ENCODE assay signal across 25 cellular contexts in the genomic region with DNA sequence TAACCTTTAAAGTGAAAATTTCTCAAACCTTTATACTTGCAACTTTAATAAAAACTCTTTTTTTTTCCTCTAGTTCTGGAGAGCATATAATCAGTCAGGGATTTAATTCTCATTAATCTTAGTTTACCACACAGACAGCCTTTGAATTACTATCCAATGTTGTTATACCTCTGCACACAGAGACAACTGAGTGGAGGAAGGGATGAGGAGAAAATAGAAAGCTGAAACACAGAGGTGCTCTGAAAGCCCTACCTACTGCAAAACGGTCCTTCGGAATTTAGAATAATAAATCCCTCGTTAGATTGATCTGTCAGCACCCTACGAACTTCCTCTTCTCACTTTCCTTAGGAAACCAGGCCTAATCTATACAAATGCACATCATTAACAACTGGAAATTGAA.
"Had no signal": no experiment of that assay in that cellular context is flagged by ENCODE, and none has a peak within 500 bp of the region (broad histone marks: within the 10 kb centered on the region; RNA-seq: fewer than 3 reads in every experiment).

No MANE protein-coding gene starts in this region.

- H3K79me2 ChIP-seq: parathyroid adenoma had no signal

- H3K27me3 Mint-ChIP-seq: type B pancreatic cell had no signal

- H3K4me1 ChIP-seq: left lung, parathyroid adenoma, right lobe of liver, spleen had no signal

- H3K27ac Mint-ChIP-seq: activated CD4-positive, alpha-beta memory T cell treated with anti-CD3 and anti-CD28 coated beads, Interleukin-2, amount 10 ng/mL, durations not matched to agents 7 days and 5 days; activated CD4-positive, alpha-beta T cell treated with anti-CD3 and anti-CD28 coated beads, Interleukin-2, amount 10 ng/mL, durations not matched to agents 24 days and 14 days; activated naive CD8-positive, alpha-beta T cell treated with anti-CD3 and anti-CD28 coated beads, Interleukin-2, amount 50 U/mL, for 24 hours; dendritic cell treated with granulocyte-macrophage colony-stimulating factor and Interleukin-4, amounts not matched to agents 40 ng/mL and 50 ng/mL, for 4 days; T-helper 17 cell; type B pancreatic cell had no signal

- H3K9me3 ChIP-seq: left lung, right lobe of liver, spleen, thoracic aorta had no signal

- FAIRE-seq: kidney had no signal

- H3K4me3 ChIP-seq: left lung, right lobe of liver, spleen, thoracic aorta had no signal

- H3K9ac ChIP-seq: parathyroid adenoma had no signal

- H3K4me3 Mint-ChIP-seq: activated CD4-positive, alpha-beta memory T cell treated with anti-CD3 and anti-CD28 coated beads, Interleukin-2, amount 10 ng/mL, durations not matched to agents 7 days and 5 days; activated CD4-positive, alpha-beta T cell treated with anti-CD3 and anti-CD28 coated beads, Interleukin-2, amount 10 ng/mL, durations not matched to agents 24 days and 14 days; activated naive CD8-positive, alpha-beta T cell treated with anti-CD3 and anti-CD28 coated beads, Interleukin-2, amount 50 U/mL, for 24 hours; dendritic cell treated with granulocyte-macrophage colony-stimulating factor and Interleukin-4, amounts not matched to agents 40 ng/mL and 50 ng/mL, for 4 days; T-helper 17 cell; type B pancreatic cell had no signal

- H3K4me1 Mint-ChIP-seq: activated CD4-positive, alpha-beta memory T cell treated with anti-CD3 and anti-CD28 coated beads, Interleukin-2, amount 10 ng/mL, durations not matched to agents 7 days and 5 days; activated CD4-positive, alpha-beta T cell treated with anti-CD3 and anti-CD28 coated beads, Interleukin-2, amount 10 ng/mL, durations not matched to agents 24 days and 14 days; activated naive CD8-positive, alpha-beta T cell treated with anti-CD3 and anti-CD28 coated beads, Interleukin-2, amount 50 U/mL, for 24 hours; T-helper 17 cell had no signal

- H3K27ac ChIP-seq: parathyroid adenoma, right lobe of liver, spleen, thoracic aorta, VCaP had no signal

- ATAC-seq: activated CD4-positive, CD25-positive, alpha-beta regulatory T cell treated with anti-CD3 and anti-CD28 coated beads, Interleukin-2, amount 50 U/mL, for 24 hours; activated naive CD8-positive, alpha-beta T cell treated with anti-CD3 and anti-CD28 coated beads, Interleukin-2, amount 50 U/mL, for 24 hours; left lung; right lobe of liver; T-helper 17 cell had no signal

- H3K27me3 ChIP-seq: left lung, right lobe of liver had no signal

- H3K36me3 ChIP-seq: left lung, right lobe of liver, spleen, thoracic aorta had no signal

- DNase-seq: activated CD4-positive, alpha-beta memory T cell treated with anti-CD3 and anti-CD28 coated beads, Interleukin-2, amount 10 ng/mL, durations not matched to agents 7 days and 5 days; activated CD4-positive, alpha-beta T cell treated with anti-CD3 and anti-CD28 coated beads, Interleukin-2, amount 10 ng/mL, durations not matched to agents 24 days and 14 days; activated effector memory CD4-positive, alpha-beta T cell treated with anti-CD3 and anti-CD28 coated beads, Interleukin-2, amount 50 U/mL, for 16 hours; activated naive CD4-positive, alpha-beta T cell treated with anti-CD3 and anti-CD28 coated beads, Interleukin-2, amount 50 U/mL, for 16 hours; activated naive CD8-positive, alpha-beta T cell treated with anti-CD3 and anti-CD28 coated beads, Interleukin-2, amount 50 U/mL, for 24 hours; effector CD8-positive, alpha-beta T cell; erythroblast; foreskin fibroblast; kidney; left lung; mammary epithelial cell; midbrain; nucleus accumbens; right lobe of liver; spleen; stimulated activated CD4-positive, alpha-beta T cell treated with anti-CD3 and anti-CD28 coated beads, Interleukin-4, amount 100 ng/mL, for 24 hours; stimulated activated naive CD4-positive, alpha-beta T cell treated with Interleukin-2 at 50 U/mL for 16 hours; SW 1271; T-helper 17 cell had no signal

- H2AFZ ChIP-seq: parathyroid adenoma had no signal

- H3K9me3 Mint-ChIP-seq: activated CD4-positive, alpha-beta memory T cell treated with anti-CD3 and anti-CD28 coated beads, Interleukin-2, amount 10 ng/mL, durations not matched to agents 7 days and 5 days; activated CD4-positive, alpha-beta T cell treated with anti-CD3 and anti-CD28 coated beads, Interleukin-2, amount 10 ng/mL, durations not matched to agents 24 days and 14 days; activated naive CD8-positive, alpha-beta T cell treated with anti-CD3 and anti-CD28 coated beads, Interleukin-2, amount 50 U/mL, for 24 hours; dendritic cell treated with granulocyte-macrophage colony-stimulating factor and Interleukin-4, amounts not matched to agents 40 ng/mL and 50 ng/mL, for 4 days; type B pancreatic cell had no signal
